ENCODE assay signal across 17 cellular contexts in genomic region chr11:96227244-96227643, GRCh38.
DNase-seq lines count a peak whose midpoint lies in the region; TF ChIP-seq lines count a peak whose summit lies in the region.
"Had no signal": no experiment of that assay in that cellular context is flagged by ENCODE, and none has a peak within 500 bp of the region (broad histone marks: within the 10 kb centered on the region; RNA-seq: fewer than 3 reads in every experiment).

No MANE protein-coding gene starts in this region.

- in situ Hi-C loops in GM23248 (cut with MboI): no loop called here

- no peak overlapping the region for H3K4me3 ChIP-seq in GM23248
- no peak overlapping the region for H3K4me3 ChIP-seq in SJSA1
- H3K4me3 ChIP-seq in epithelial cell of esophagus (ENCODE audit: low read length): no peak overlapping the region
- H3K4me3 ChIP-seq in skin epidermis: no peak overlapping the region
- H3K4me3 ChIP-seq: ovary had no signal

- peaks cover 50% of the 10 kb centered on the region for H3K4me1 ChIP-seq in GM23248 (ENCODE audit: insufficient read depth)
- H3K4me1 ChIP-seq in SJSA1 (replicated peaks): peaks cover 37% of the 10 kb centered on the region

- H3K36me3 ChIP-seq in GM23248 (ENCODE audit: low read depth): no peaks in the 10 kb centered on the region
- no peaks in the 10 kb centered on the region for H3K36me3 ChIP-seq in SJSA1
- H3K36me3 ChIP-seq: ovary had no signal

- H3K79me2 ChIP-seq in GM23248 (ENCODE audit: insufficient read depth): peaks cover 99% of the 10 kb centered on the region

- 95 to 100% methylated on average over 1 of the region's 1 CpG for WGBS in GM23248 (ENCODE audit: low coverage in 1 of 2, low lambda C conversion rate in 2 of 2, missing lambda C conversion rate in 2 of 2), 2 experiments

- TF ChIP-seq CTCF in epithelial cell of esophagus (IDR thresholded peaks at IDR 0.05; ENCODE audit: insufficient read depth, low read depth, low read length, missing control alignments): no peak

- H3K27me3 ChIP-seq in GM23248 (replicated peaks; ENCODE audit: insufficient read depth) (no peaks in the 10 kb centered on the region), SJSA1 (replicated peaks) (no peaks in the 10 kb centered on the region)
- H3K27me3 ChIP-seq: ovary had no signal

- no peak overlapping the region for H3K9ac ChIP-seq in GM23248

- H2AFZ ChIP-seq in GM23248: no peak overlapping the region

- H4K20me1 ChIP-seq in GM23248 (ENCODE audit: insufficient read depth): no peaks in the 10 kb centered on the region

- peak; percentile 50 for DNase-seq in GM23248
- no peak for DNase-seq in SJSA1 (ENCODE audit: low read depth in 1 of 2, low spot score in 2 of 2)
- peak; percentile 79 for DNase-seq in epithelial cell of esophagus (ENCODE audit: low read depth)
- DNase-seq in GM03348 (ENCODE audit: low spot score): no peak
- no peak for DNase-seq in NCI-H1092 treated with DMSO at 0.1 percent for 48 hours (lab: John Stamatoyannopoulos, UW)
- DNase-seq in SKM-1 treated with dmso at 0.1 percent for 144 hours (lab: John Stamatoyannopoulos, UW; ENCODE audit: unreplicated experiment): no peak
- DNase-seq: activated CD4-positive, alpha-beta T cell treated with anti-CD3 and anti-CD28 coated beads for 1 hour; activated naive CD8-positive, alpha-beta T cell treated with anti-CD3 and anti-CD28 coated beads, Interleukin-2, amount 10 ng/mL, durations not matched to agents 7 days and 5 days; activated T-cell treated with anti-CD3 and anti-CD28 coated beads for 4 hours; effector memory CD8-positive, alpha-beta T cell; GF-D8; NCI-H2029 treated with DMSO at 0.1 percent for 48 hours; NCI-H524 treated with DMSO at 0.1 percent for 48 hours; ovary; Right ventricle myocardium superior; stimulated activated CD4-positive, alpha-beta T cell treated with anti-CD3 and anti-CD28 coated beads, Interleukin-4, amount 100 ng/mL, for 1 hour had no signal

- H3F3A ChIP-seq in GM23248 (ENCODE audit: insufficient read depth): peaks cover 49% of the 10 kb centered on the region

- H3K9me2 ChIP-seq in GM23248 (ENCODE audit: insufficient read depth): no peaks in the 10 kb centered on the region

- H3K27ac ChIP-seq in GM23248 (peak overlapping the region; percentile 69; the same call in 1 of the 2 replicates), SJSA1 (peak overlapping the region; percentile 94), skin epidermis (peak overlapping the region in 14 of 21 experiments; percentile 1 to 80 (median 60))

- no peaks in the 10 kb centered on the region for H3K9me3 ChIP-seq in GM23248 (ENCODE audit: low read depth)
- H3K9me3 ChIP-seq in SJSA1 (replicated peaks): no peaks in the 10 kb centered on the region
- H3K9me3 ChIP-seq: ovary had no signal

- H3K4me2 ChIP-seq in GM23248 (ENCODE audit: unreplicated experiment): peak overlapping the region; percentile 9

Comparison
In these comparisons a context has a peak if more than half of its experiments do, and no peak if none do; other contexts are left out.
1. DNase-seq: peak in GM23248 (single experiment) and epithelial cell of esophagus (single experiment); none in SJSA1 (0 of 2), GM03348 (single experiment), NCI-H1092 treated with DMSO at 0.1 percent for 48 hours (single experiment) and SKM-1 treated with dmso at 0.1 percent for 144 hours (single experiment).
2. Peak in every context shown above with its lines, with median percentiles within 50 percentile points of each other: H3K27ac ChIP-seq.